In the genomic region with DNA sequence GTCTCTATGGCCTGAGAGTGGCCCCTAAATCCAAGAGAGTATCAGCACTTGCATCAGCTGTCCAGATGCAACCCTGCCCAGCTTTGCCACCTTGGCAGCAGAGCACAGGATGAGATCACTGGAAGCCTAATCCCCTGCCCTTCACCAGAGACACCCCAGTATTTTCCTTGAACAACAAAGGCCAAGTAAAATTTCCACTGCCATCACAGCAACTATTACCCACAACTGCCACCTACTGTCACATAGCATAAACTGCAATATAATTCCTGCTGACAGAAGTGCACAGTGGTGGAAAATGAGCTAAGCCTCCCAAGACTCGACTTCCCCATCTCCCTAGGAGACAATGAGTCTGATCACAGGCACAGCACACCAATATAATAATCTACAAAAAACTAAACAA, we compare ENCODE assay signal across 8 cellular contexts.
A peak's percentile ranks its signal among the peaks of the same experiment; 100 is the strongest.
DNase-seq lines count a peak whose midpoint lies in the region; ATAC-seq and TF ChIP-seq lines count a peak whose summit lies in the region.

No MANE protein-coding gene starts in this region.

- no peaks in the 10 kb centered on the region for H3K27me3 Mint-ChIP-seq in activated naive CD4-positive, alpha-beta T cell treated with anti-CD3 and anti-CD28 coated beads for 36 hours (ENCODE audit: low read depth)

- H3K4me1 Mint-ChIP-seq in activated naive CD4-positive, alpha-beta T cell treated with anti-CD3 and anti-CD28 coated beads for 36 hours (ENCODE audit: low read depth), result no peaks in the 10 kb centered on the region

- no peak for TF ChIP-seq CTCF in choroid plexus epithelial cell (conservative IDR thresholded peaks at IDR 0.05; ENCODE audit: low read depth, low read length)

- no peak overlapping the region for H3K4me3 ChIP-seq in Jurkat, Clone E6-1 (ENCODE audit: low read length)
- H3K4me3 ChIP-seq in choroid plexus epithelial cell (ENCODE audit: low read depth, low read length), result no peak overlapping the region

- H3K36me3 Mint-ChIP-seq in activated naive CD4-positive, alpha-beta T cell treated with anti-CD3 and anti-CD28 coated beads for 36 hours (ENCODE audit: low read depth), result no peaks in the 10 kb centered on the region

- CTCF ChIA-PET in activated naive CD4-positive, alpha-beta T cell treated with anti-CD3 and anti-CD28 coated beads for 36 hours (lab: Charles Lee), result no interaction called here

- peak; percentile 0 for DNase-seq in CMK (ENCODE audit: low read depth)
- peak; percentile 31 for DNase-seq in Jurkat, Clone E6-1 (ENCODE audit: low read depth, low spot score)
- peak; percentile 2 for DNase-seq in choroid plexus epithelial cell (ENCODE audit: low read depth)
- no peak for DNase-seq in activated naive CD4-positive, alpha-beta T cell treated with anti-CD3 and anti-CD28 coated beads for 36 hours
- no peak for DNase-seq in activated T-cell treated with anti-CD3 and anti-CD28 coated beads for 4 hours
- DNase-seq in NCI-H2081 treated with DMSO at 0.1 percent for 48 hours (lab: John Stamatoyannopoulos, UW), result no peak
- no peak for DNase-seq in NCI-H2107 (lab: John Stamatoyannopoulos, UW)

- H3K9me3 Mint-ChIP-seq in activated naive CD4-positive, alpha-beta T cell treated with anti-CD3 and anti-CD28 coated beads for 36 hours, result peaks cover 30% of the 10 kb centered on the region

- intact Hi-C loops in activated naive CD4-positive, alpha-beta T cell treated with anti-CD3 and anti-CD28 coated beads for 36 hours (cut with micrococcal nuclease), result no loop called here

- H3K27ac Mint-ChIP-seq in activated naive CD4-positive, alpha-beta T cell treated with anti-CD3 and anti-CD28 coated beads for 36 hours, result no peak overlapping the region

- peak; percentile 84 for ATAC-seq in GM21390 (IDR thresholded peaks at IDR 0.05; ENCODE audit: unreplicated experiment)

- H3K4me3 Mint-ChIP-seq in activated naive CD4-positive, alpha-beta T cell treated with anti-CD3 and anti-CD28 coated beads for 36 hours, result no peak overlapping the region

Comparison
In these comparisons a context has a peak if more than half of its experiments do, and no peak if none do; other contexts are left out.
1. DNase-seq: peak in CMK (single experiment), Jurkat, Clone E6-1 (single experiment) and choroid plexus epithelial cell (single experiment); none in activated naive CD4-positive, alpha-beta T cell treated with anti-CD3 and anti-CD28 coated beads for 36 hours (single experiment), activated T-cell treated with anti-CD3 and anti-CD28 coated beads for 4 hours (single experiment), NCI-H2081 treated with DMSO at 0.1 percent for 48 hours (single experiment) and NCI-H2107 (single experiment).